14 cellular contexts compared by ENCODE assay signal in genomic region chr16:11963706-11964105, GRCh38.
"Had no signal": no experiment of that assay in that cellular context is flagged by ENCODE, and none has a peak within 500 bp of the region (broad histone marks: within the 10 kb centered on the region; RNA-seq: fewer than 3 reads in every experiment).

No MANE protein-coding gene starts in this region.

- FAIRE-seq: TTC549 had no signal

- H3K27ac ChIP-seq: epithelial cell of prostate, psoas muscle, sigmoid colon had no signal

- H3K4me3 ChIP-seq: psoas muscle, sigmoid colon had no signal

- H3K4me1 ChIP-seq: sigmoid colon had no signal

- ATAC-seq: activated CD8-positive, alpha-beta memory T cell treated with anti-CD3 and anti-CD28 coated beads, Interleukin-2, amount 10 ng/mL, durations not matched to agents 7 days and 5 days; left ventricle myocardium superior had no signal

- H3K9me3 ChIP-seq: psoas muscle, sigmoid colon had no signal

- H3K27me3 ChIP-seq: sigmoid colon had no signal

- H3K36me3 ChIP-seq: sigmoid colon had no signal

- DNase-seq: activated CD4-positive, alpha-beta T cell treated with anti-CD3 and anti-CD28 coated beads, Interleukin-2, amount 50 U/mL, for 48 hours; activated CD8-positive, alpha-beta memory T cell treated with anti-CD3 and anti-CD28 coated beads, Interleukin-2, amount 10 ng/mL, durations not matched to agents 7 days and 5 days; activated effector memory CD4-positive, alpha-beta T cell treated with Interleukin-2 at 50 U/mL for 16 hours; activated T-cell treated with anti-CD3 and anti-CD28 coated beads, Interleukin-2, amount 50 U/mL, for 24 hours; effector memory CD4-positive, alpha-beta T cell; left ventricle myocardium superior; mesendoderm; nephron progenitor cell; psoas muscle; sigmoid colon; stimulated activated CD4-positive, alpha-beta T cell treated with anti-CD3 and anti-CD28 coated beads, Interleukin-12 subunit alpha, Interleukin-12 subunit beta, amount 100 ng/mL, for 4 hours; stimulated activated CD4-positive, alpha-beta T cell treated with anti-CD3 and anti-CD28 coated beads, Interleukin-2, amount 100 ng/mL, for 48 hours had no signal
